10 cellular contexts compared by ENCODE assay signal in genomic region chr5:127586811-127587210, GRCh38.
DNase-seq lines count a peak whose midpoint lies in the region; ATAC-seq lines count a peak whose summit lies in the region.
"Had no signal": no experiment of that assay in that cellular context is flagged by ENCODE, and none has a peak within 500 bp of the region (broad histone marks: within the 10 kb centered on the region; RNA-seq: fewer than 3 reads in every experiment).

No MANE protein-coding gene starts in this region.

- DNase-seq in G401 (ENCODE audit: low spot score): peak; percentile 27
- DNase-seq in Ammon's horn (ENCODE audit: low spot score): no peak
- DNase-seq in iPS-NIHi7 (ENCODE audit: extremely low spot score): no peak
- DNase-seq in SIG-M5 treated with dmso at 0.1 percent for 504 hours (lab: John Stamatoyannopoulos, UW; ENCODE audit: unreplicated experiment): no peak
- no peak for DNase-seq in NCI-H1694 treated with DMSO at 0.1 percent for 48 hours (lab: John Stamatoyannopoulos, UW)
- DNase-seq: EL, NCI-H446 had no signal

- in situ Hi-C loops in G401 (cut with HindIII; ENCODE audit: low sequenced_read_pairs): no loop called here

- ATAC-seq in GM19372 (IDR thresholded peaks at IDR 0.05; ENCODE audit: low read depth, unreplicated experiment): peak; percentile 48
- ATAC-seq in HG02759 (IDR thresholded peaks at IDR 0.05; ENCODE audit: unreplicated experiment): peak; percentile 38
- peak; percentile 46 for ATAC-seq in HG03432 (IDR thresholded peaks at IDR 0.05; ENCODE audit: unreplicated experiment)
